Comparison of ENCODE assay signal across 8 cellular contexts in the genomic region with DNA sequence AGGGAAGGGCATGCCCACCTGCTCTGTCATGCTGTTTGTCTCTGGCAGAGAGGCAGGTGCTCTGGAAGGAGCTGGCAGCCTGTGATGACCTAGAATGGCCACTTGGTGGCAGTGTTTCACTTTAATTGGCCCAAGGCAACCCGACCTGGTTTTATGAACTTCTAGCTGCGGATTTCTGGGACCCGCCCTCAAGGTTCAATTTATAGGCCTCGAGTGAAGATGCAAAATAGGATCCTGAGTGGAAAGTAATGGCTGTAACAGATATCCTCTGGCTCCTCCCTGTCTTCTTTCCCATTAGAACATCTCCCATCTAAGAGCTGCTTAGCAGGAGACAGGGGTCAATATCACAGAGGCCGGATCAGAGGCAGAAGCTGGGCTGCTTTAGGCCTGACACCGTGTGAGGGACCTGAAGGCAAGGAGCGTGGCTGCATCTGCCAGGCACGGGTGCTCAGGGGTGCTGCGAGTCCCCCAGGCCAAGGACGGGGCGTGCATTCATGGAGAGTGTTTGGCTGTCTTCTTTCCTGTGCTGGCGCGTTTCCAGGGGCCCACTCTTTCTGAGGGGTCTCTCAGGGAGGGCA. TPM values are rescaled to one million over a fixed set of nuclear protein-coding genes. Genes with fewer than 3 reads are reported as not detected.
A peak's percentile ranks its signal among the peaks of the same experiment; 100 is the strongest.
DNase-seq lines count a peak whose midpoint lies in the region; ATAC-seq and TF ChIP-seq lines count a peak whose summit lies in the region.

No MANE protein-coding gene starts in this region.

- H3K9me2 ChIP-seq in Karpas-422 (replicated peaks; ENCODE audit: insufficient read depth, low read length): no peaks in the 10 kb centered on the region

- H3K36me3 ChIP-seq in Karpas-422 (ENCODE audit: insufficient read depth, low read length): no peaks in the 10 kb centered on the region
- H3K36me3 ChIP-seq in ovary: no peaks in the 10 kb centered on the region
- H3K36me3 ChIP-seq in tibial nerve: no peaks in the 10 kb centered on the region

- 47 to 49% (median 49%) methylated on average over 13 of the region's 13 CpGs for WGBS in ovary, 3 donors
- WGBS in tibial nerve, 2 donors: 49 to 51% methylated on average over 13 of the region's 13 CpGs

- H3K4me1 ChIP-seq in Karpas-422 (ENCODE audit: low read length): no peaks in the 10 kb centered on the region
- no peaks in the 10 kb centered on the region for H3K4me1 ChIP-seq in ovary (ENCODE audit: insufficient read depth)
- H3K4me1 ChIP-seq in tibial nerve: peaks cover 0 to 5% (median 0%) of the 10 kb centered on the region in 4 donors

- peak; percentile 83 for ATAC-seq in GM21367 (IDR thresholded peaks at IDR 0.05; ENCODE audit: unreplicated experiment)

- intact Hi-C loops in ovary (cut with DNase I): loop anchor here in 3 of 4 donors (5.0 to 10.0 kb wide), 5 partner anchors 388 to 1208 kb away; no protein-coding TSS in a partner anchor

- TF ChIP-seq CTCF in ovary (IDR thresholded peaks at IDR 0.05) (peak; percentile 71 to 93 (median 77)), tibial nerve (IDR thresholded peaks at IDR 0.05) (peak; percentile 77 to 92 (median 86))

- no peak overlapping the region for H3K4me2 ChIP-seq in Karpas-422 (ENCODE audit: low read depth, low read length, poor library complexity, severe bottlenecking)

- H3K4me3 ChIP-seq in Karpas-422 (ENCODE audit: low read length): no peak overlapping the region
- H3K4me3 ChIP-seq in ovary: no peak overlapping the region
- no peak overlapping the region for H3K4me3 ChIP-seq in tibial nerve

- no peak overlapping the region for H2AFZ ChIP-seq in Karpas-422 (ENCODE audit: low read length)

- no peaks in the 10 kb centered on the region for H3K79me2 ChIP-seq in Karpas-422 (ENCODE audit: low read length)

- DNase-seq in COLO829 (ENCODE audit: low spot score): peak; percentile 63
- peak; percentile 88 for DNase-seq in Karpas-422
- peak; percentile 16 to 32 for DNase-seq in SHP77 (lab: John Stamatoyannopoulos, UW)
- DNase-seq in activated naive CD4-positive, alpha-beta T cell (lab: John Stamatoyannopoulos, UW): peak; percentile 5 to 35 (median 24)
- peak; percentile 70 for DNase-seq in globus pallidus (ENCODE audit: low spot score)
- DNase-seq in ovary: peak; percentile 50 to 76 (median 71)
- peak; percentile 48 to 71 for DNase-seq in tibial nerve (ENCODE audit: low spot score in 2 of 2)

- H3K27me3 ChIP-seq in Karpas-422 (ENCODE audit: low read length): no peaks in the 10 kb centered on the region
- no peaks in the 10 kb centered on the region for H3K27me3 ChIP-seq in ovary
- peaks cover 0 to 6% of the 10 kb centered on the region in 2 donors for H3K27me3 ChIP-seq in tibial nerve

- no peaks in the 10 kb centered on the region for H4K20me1 ChIP-seq in Karpas-422 (ENCODE audit: insufficient read depth, low read depth, low read length)

- H3K9me3 ChIP-seq in Karpas-422 (ENCODE audit: low read length): no peaks in the 10 kb centered on the region
- no peaks in the 10 kb centered on the region for H3K9me3 ChIP-seq in ovary
- H3K9me3 ChIP-seq in tibial nerve: no peaks in the 10 kb centered on the region

- TF ChIP-seq POLR2A in ovary (IDR thresholded peaks at IDR 0.05) (no peak), tibial nerve (IDR thresholded peaks at IDR 0.05) (no peak)

- no peak overlapping the region for H3K9ac ChIP-seq in Karpas-422 (ENCODE audit: low read length)

- no peak for TF ChIP-seq EP300 in ovary (IDR thresholded peaks at IDR 0.05)
- TF ChIP-seq EP300 in tibial nerve (IDR thresholded peaks at IDR 0.05): no peak

- H3K27ac ChIP-seq in Karpas-422 (ENCODE audit: low read length) (no peak overlapping the region), ovary (no peak overlapping the region), tibial nerve (no peak overlapping the region)

RNA-seq across cellular contexts. Expression of gene SLC28A3, which starts 56.7 kb away (rescaled TPM):
- not detected in 2 replicates for total RNA-seq in Karpas-422 (2014; rRNA removed; shearing (Covaris generic); ENCODE audit: low replicate concordance)
- total RNA-seq in ovary (1 to 10 TPM in 2 of 7 donors, under 1 TPM in 4, not detected in 1; 0.08 to 9.0 (median 0.59) TPM), tibial nerve (under 1 TPM in 1 of 4 donors, not detected in 3; 0.44 TPM)
- 1 to 10 TPM in 1 of 2 donors, under 1 TPM in 1; 0.08 to 8.6 TPM for polyA plus RNA-seq in ovary

Comparison
In these comparisons a context has a peak if more than half of its experiments do, and no peak if none do; other contexts are left out.
1. DNase-seq: peak in every context shown above with its lines; median percentile 88 in Karpas-422; 71 in ovary; 70 in globus pallidus; 63 in COLO829; 60 in tibial nerve; 24 in activated naive CD4-positive, alpha-beta T cell; 24 in SHP77.